In the genomic region with DNA sequence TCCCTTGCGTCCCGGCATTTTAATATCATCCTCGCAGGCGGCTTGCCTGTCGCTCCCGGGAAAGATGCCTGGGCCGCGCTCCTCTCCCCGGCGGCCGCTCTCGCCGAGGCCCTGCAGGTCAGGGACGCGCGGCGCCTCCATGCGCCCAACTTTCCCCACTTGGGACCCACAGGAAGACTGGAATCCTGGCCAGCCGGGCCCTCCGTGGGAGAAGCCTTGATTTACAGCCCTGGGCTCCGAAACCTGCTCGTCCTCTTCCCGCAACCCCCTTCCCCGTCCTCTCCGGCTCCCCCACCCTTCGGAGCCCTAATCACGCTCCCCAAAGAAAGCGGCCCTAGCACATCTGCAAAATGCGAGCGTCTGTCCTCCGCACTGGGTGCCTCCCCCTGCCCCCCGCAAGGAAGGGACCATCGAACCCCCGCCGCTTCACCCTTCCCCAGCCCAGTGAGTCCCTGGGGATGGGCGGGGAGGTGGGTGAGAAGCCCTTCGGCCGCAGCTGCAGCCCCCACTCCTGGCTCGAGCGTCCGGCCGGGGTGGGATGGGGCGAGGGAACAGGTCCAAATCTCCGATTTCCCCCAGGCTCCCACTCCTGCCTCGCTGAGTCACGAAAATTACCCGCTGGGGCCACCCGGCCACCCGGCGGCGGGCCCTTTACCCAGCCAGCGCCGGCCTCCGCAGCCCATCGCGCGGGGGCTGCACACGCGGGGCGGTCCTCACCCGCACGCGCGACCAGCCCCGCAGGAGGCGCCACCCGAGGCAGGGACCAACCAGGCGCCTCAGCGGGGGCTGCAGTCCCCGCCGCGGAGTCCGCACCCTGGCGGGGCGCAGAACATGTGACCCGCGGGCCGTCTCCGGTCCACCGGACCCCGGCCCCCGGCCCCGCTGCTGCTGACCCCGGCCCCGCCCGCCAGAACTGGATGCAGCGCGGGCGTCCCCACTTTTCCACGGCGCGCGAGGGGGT, we compare ENCODE assay signal across 8 cellular contexts. TPM values are rescaled to one million over a fixed set of nuclear protein-coding genes. Genes with fewer than 3 reads are reported as not detected.
DNase-seq lines count a peak whose midpoint lies in the region; ATAC-seq, FAIRE-seq and TF ChIP-seq lines count a peak whose summit lies in the region.

No MANE protein-coding gene starts in this region.

- H2BK5ac ChIP-seq in H9 (ENCODE audit: insufficient read length, low read length), result no peak overlapping the region

- WGBS in H9 (ENCODE audit: extremely low coverage, insufficient read length, low lambda C conversion rate), result no CpG with 5 or more reads among the region's 93 CpGs

- H4K5ac ChIP-seq in H9 (ENCODE audit: insufficient read length, low read depth, low read length), result no peak overlapping the region

- no peak overlapping the region for H2BK15ac ChIP-seq in H9 (ENCODE audit: low read depth, low read length)

- H2AK5ac ChIP-seq in H9 (ENCODE audit: insufficient read length, low read length), result no peak overlapping the region

- H3K4me3 Mint-ChIP-seq in Caco-2 (ENCODE audit: unreplicated experiment), result peak overlapping the region; percentile 64
- peak overlapping the region; percentile 64 to 79 for H3K4me3 Mint-ChIP-seq in H9

- H3K9ac ChIP-seq in H9 (ENCODE audit: extremely low read depth, insufficient read length, low read length), result no peak overlapping the region

- no peak overlapping the region for H3K56ac ChIP-seq in H9 (ENCODE audit: insufficient read length, low read depth, low read length)

- H3K4ac ChIP-seq in H9 (ENCODE audit: low read depth, low read length), result no peak overlapping the region

- H3K23ac ChIP-seq in H9 (ENCODE audit: insufficient read length, low read depth, low read length), result no peak overlapping the region

- intact Hi-C loops in Caco-2 (cut with micrococcal nuclease; ENCODE audit: unreplicated experiment) (loop anchor here (2.0 to 5.0 kb wide), 3 partner anchors 21 to 59 kb away; no protein-coding TSS in a partner anchor), posterior vena cava (cut with DNase I) (loop anchor here (10.0 kb wide), 2 partner anchors 47 to 57 kb away; no protein-coding TSS in a partner anchor)

- H2BK12ac ChIP-seq in H9 (ENCODE audit: insufficient read length, low read depth, low read length), result no peak overlapping the region

- H3K9me3 Mint-ChIP-seq in Caco-2 (ENCODE audit: unreplicated experiment) (no peaks in the 10 kb centered on the region), H9 (peaks cover 2 to 3% of the 10 kb centered on the region in 2 experiments; a peak in 2 of 5 replicates)

- H3K14ac ChIP-seq in H9 (ENCODE audit: insufficient read depth, low read length), result no peak overlapping the region

- H4K8ac ChIP-seq in H9 (replicated peaks; ENCODE audit: insufficient read length, low read depth, low read length), result no peak overlapping the region

- H3K36me3 Mint-ChIP-seq in Caco-2 (ENCODE audit: insufficient read depth, unreplicated experiment) (no peaks in the 10 kb centered on the region), H9 (ENCODE audit: insufficient read depth in 1 of 3, low read depth in 3 of 3) (no peaks in the 10 kb centered on the region)

- no peaks in the 10 kb centered on the region for H3K27me3 ChIP-seq in Caco-2 (replicated peaks; ENCODE audit: control insufficient read depth, insufficient read depth, low read length)
- peaks cover 16% of the 10 kb centered on the region for H3K27me3 ChIP-seq in H9 (ENCODE audit: insufficient read depth, low read length)

- POLR2A ChIA-PET in Caco-2 (lab: Charles Lee), result no interaction called here

- H2BK20ac ChIP-seq in H9 (ENCODE audit: low read depth, low read length, poor library complexity, severe bottlenecking), result no peak overlapping the region

- FAIRE-seq in GM19239 (lab: Jason Lieb, UNC), result no peak

- no peaks in the 10 kb centered on the region for H3K4me1 Mint-ChIP-seq in Caco-2 (ENCODE audit: low read depth, unreplicated experiment)
- H3K4me1 Mint-ChIP-seq in H9, result peaks cover 2 to 16% of the 10 kb centered on the region in 2 experiments; a peak in 2 of 4 replicates

- no peak overlapping the region for H2AFZ ChIP-seq in H9 (ENCODE audit: low read length)

- ATAC-seq in GM18873 (IDR thresholded peaks at IDR 0.05; ENCODE audit: low FRiP score, unreplicated experiment), result no peak

- H3K4me1 ChIP-seq in Caco-2 (no peaks in the 10 kb centered on the region), H9 (ENCODE audit: insufficient read depth, low read length) (no peaks in the 10 kb centered on the region)

- TF ChIP-seq CTCF in Caco-2 (IDR thresholded peaks at IDR 0.05; ENCODE audit: insufficient read depth in 1 of 2, low read depth in 1 of 2, low read length in 1 of 2, severe bottlenecking in 1 of 2, unreplicated experiment in 1 of 2), result no peak
- no peak for TF ChIP-seq CTCF in H9 (conservative IDR thresholded peaks at IDR 0.05)

- no peaks in the 10 kb centered on the region for H3K79me2 ChIP-seq in H9 (ENCODE audit: insufficient read depth, low read length)

- CTCF ChIA-PET in Caco-2 (lab: Charles Lee), result no interaction called here

- H3K4me2 ChIP-seq in H9 (ENCODE audit: insufficient read depth, insufficient read length, low read length), result peak overlapping the region; percentile 53

- H3K27me3 Mint-ChIP-seq in Caco-2 (ENCODE audit: insufficient read depth, unreplicated experiment) (no peaks in the 10 kb centered on the region), H9 (ENCODE audit: low read depth) (peaks cover 77% of the 10 kb centered on the region)

- no peak overlapping the region for H3T11ph ChIP-seq in H9 (ENCODE audit: low read length)

- H3K9me3 ChIP-seq in Caco-2 (no peaks in the 10 kb centered on the region), H9 (ENCODE audit: control insufficient read depth, low read depth, low read length) (no peaks in the 10 kb centered on the region)

- no peaks in the 10 kb centered on the region for H3K36me3 ChIP-seq in Caco-2 (ENCODE audit: control insufficient read depth, insufficient read depth, low read length)

- no peak overlapping the region for H3K27ac ChIP-seq in H9 (ENCODE audit: insufficient read length, low read depth, low read length)

- peak in 1 of 2 experiments; percentile 28 for DNase-seq in Caco-2
- DNase-seq in H9, result no peak
- peak; percentile 19 for DNase-seq in SK-N-DZ (ENCODE audit: low spot score)
- DNase-seq in globus pallidus (ENCODE audit: low spot score), result peak; percentile 28
- peak; percentile 84 for DNase-seq in posterior vena cava (ENCODE audit: low spot score)
- DNase-seq in GM19239 (ENCODE audit: insufficient read length, low spot score), result no peak
- DNase-seq in activated CD8-positive, alpha-beta memory T cell treated with anti-CD3 and anti-CD28 coated beads, Interleukin-2, amount 50 U/mL, for 4 hours, result no peak

- peaks cover 11% of the 10 kb centered on the region for H3K23me2 ChIP-seq in H9 (ENCODE audit: insufficient read length, low read depth, low read length, poor library complexity, severe bottlenecking)

- no peak overlapping the region for H3K27ac Mint-ChIP-seq in Caco-2 (ENCODE audit: unreplicated experiment)
- H3K27ac Mint-ChIP-seq in H9, result no peak overlapping the region

- no peaks in the 10 kb centered on the region for H3K79me1 ChIP-seq in H9 (ENCODE audit: insufficient read depth, low read depth, low read length, poor library complexity, severe bottlenecking)

- peak overlapping the region; percentile 62 for H3K4me3 ChIP-seq in Caco-2 (ENCODE audit: low read depth, low read length)

- no TSS peak for BruUV-seq in Caco-2 (replicated peaks; lab: Mats Ljungman, UMichigan)

- H4K20me1 ChIP-seq in H9 (ENCODE audit: control insufficient read depth, insufficient read depth, insufficient read length), result no peaks in the 10 kb centered on the region

- no peak overlapping the region for H4K91ac ChIP-seq in H9 (ENCODE audit: insufficient read length, low read depth, low read length)

- no peak overlapping the region for H3K18ac ChIP-seq in H9 (ENCODE audit: insufficient read length, low read depth, low read length)

- H2BK120ac ChIP-seq in H9 (ENCODE audit: low read depth, low read length, poor library complexity, severe bottlenecking), result no peak overlapping the region

RNA-seq across cellular contexts. Expression of gene HSPA12A, which starts 0.7 kb away (rescaled TPM):
- total RNA-seq in Caco-2 (2022) (22.9 and 27.0 TPM in 2 replicates), H9 (2021) (2.9 and 3.2 TPM in 2 replicates), posterior vena cava (10 to 100 TPM; 20.5 to 20.8 TPM)
- polyA plus RNA-seq in SK-N-DZ (2014; cell fraction: cytosol; rRNA removed), result 11.8 and 12.6 TPM in 2 replicates
- 16.6 and 25.9 TPM in 2 replicates for polyA plus RNA-seq in SK-N-DZ (2014; cell fraction: nucleus; rRNA removed)

Comparison
In these comparisons a context has a peak if more than half of its experiments do, and no peak if none do; other contexts are left out.
1. DNase-seq: peak in SK-N-DZ (single experiment), globus pallidus (single experiment) and posterior vena cava (single experiment); none in H9 (single experiment), GM19239 (single experiment) and activated CD8-positive, alpha-beta memory T cell treated with anti-CD3 and anti-CD28 coated beads, Interleukin-2, amount 50 U/mL, for 4 hours (single experiment).